Comparison of ENCODE assay signal across 11 cellular contexts in the genomic region with DNA sequence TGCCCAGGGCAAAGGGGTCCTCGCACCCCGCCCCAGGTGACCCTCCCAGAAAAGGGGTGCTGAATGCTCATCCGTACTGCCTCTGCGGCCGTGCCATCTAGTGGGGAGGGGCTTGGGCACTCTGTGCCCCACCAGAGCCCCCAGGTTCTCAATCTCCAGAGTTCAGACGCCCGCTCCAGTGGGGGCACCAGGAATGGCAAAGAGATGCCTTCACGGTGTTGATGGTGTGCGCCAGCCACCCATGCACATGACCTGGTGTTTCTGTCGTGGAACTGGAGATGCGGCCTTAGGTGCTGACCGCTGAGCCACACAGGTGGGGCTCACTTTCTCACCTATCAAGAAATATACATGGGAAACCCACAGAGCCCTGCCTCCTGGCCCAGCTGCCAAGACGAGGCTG. TPM values are rescaled to one million over a fixed set of nuclear protein-coding genes. Genes with fewer than 3 reads are reported as not detected.
"Had no signal": no experiment of that assay in that cellular context is flagged by ENCODE, and none has a peak within 500 bp of the region (broad histone marks: within the 10 kb centered on the region; RNA-seq: fewer than 3 reads in every experiment).

No MANE protein-coding gene starts in this region.

- H2AFZ ChIP-seq: GM23338 had no signal

- FAIRE-seq: H1, H54, HepG2 had no signal

- H3K9ac ChIP-seq: KMS-11 had no signal

- H3K4me1 Mint-ChIP-seq: IgD-negative memory B cell had no signal

- H3K36me3 Mint-ChIP-seq: IgD-negative memory B cell had no signal

- H3K4me2 ChIP-seq: GM23338 had no signal

- DNase-seq: H9, HCEC 1CT, HFFc6, KBM-7 had no signal

- H3K27ac ChIP-seq: KMS-11 had no signal

- H3K4me3 ChIP-seq: GM23338 had no signal

- H3K27ac Mint-ChIP-seq: H9, HFFc6 had no signal

- H3K4me3 Mint-ChIP-seq: GM23338, H9, HFFc6, IgD-negative memory B cell had no signal

RNA-seq across cellular contexts. Expression of a gene that starts 30.8 kb away (rescaled TPM):
- total RNA-seq: HepG2, HT-29 had no signal
- polyA plus RNA-seq: HepG2, IgD-negative memory B cell had no signal
